21 cellular contexts compared by ENCODE assay signal in genomic region chr1:22203335-22203734, GRCh38.
DNase-seq lines count a peak whose midpoint lies in the region; ATAC-seq, FAIRE-seq and TF ChIP-seq lines count a peak whose summit lies in the region.
"Had no signal": no experiment of that assay in that cellular context is flagged by ENCODE, and none has a peak within 500 bp of the region (broad histone marks: within the 10 kb centered on the region; RNA-seq: fewer than 3 reads in every experiment).

No MANE protein-coding gene starts in this region.

- FAIRE-seq in HepG2 (lab: Jason Lieb, UNC): no peak
- no peak for FAIRE-seq in GM12878 (lab: Jason Lieb, UNC)
- FAIRE-seq: GM12891, H54 had no signal

- RAD21 ChIA-PET in GM12878 (lab: Charles Lee; ENCODE audit: unreplicated experiment): no interaction called here

- no peak for ATAC-seq in HepG2
- ATAC-seq in right lobe of liver: no peak
- ATAC-seq in GM12878: no peak

- no peak overlapping the region for H3K4me2 ChIP-seq in HepG2 (ENCODE audit: low read depth, low read length)
- H3K4me2 ChIP-seq in GM12878 (ENCODE audit: control insufficient read depth, insufficient read depth): no peak overlapping the region
- H3K4me2 ChIP-seq in neural progenitor cell: no peak overlapping the region

- SMC1A ChIA-PET in GM12878 (lab: Charles Lee; ENCODE audit: uncharacterized antibody, unreplicated experiment): no interaction called here

- H3F3A ChIP-seq in neural progenitor cell (ENCODE audit: low read depth): peaks cover 3% of the 10 kb centered on the region

- H2AFZ ChIP-seq in HepG2 (ENCODE audit: low read length): no peak overlapping the region
- no peak overlapping the region for H2AFZ ChIP-seq in GM12878 (ENCODE audit: control insufficient read depth, low read depth, low read length)
- no peak overlapping the region for H2AFZ ChIP-seq in neural progenitor cell (replicated peaks)
- H2AFZ ChIP-seq: GM23248 had no signal

- H3K27me3 Mint-ChIP-seq in neural progenitor cell (ENCODE audit: insufficient read depth, low read depth): peaks cover 36% of the 10 kb centered on the region

- TF ChIP-seq EP300 in HepG2 (IDR thresholded peaks at IDR 0.05; ENCODE audit: low read depth in 2 of 2, low read length in 2 of 2) (no peak), HepG2 (CRISPR knock-in tag; IDR thresholded peaks at IDR 0.05; ENCODE audit: borderline replicate concordance) (no peak), GM12878 (IDR thresholded peaks at IDR 0.05; ENCODE audit: borderline replicate concordance in 1 of 2, control insufficient read depth in 1 of 2, low read depth in 2 of 2, low read length in 2 of 2) (no peak)

- no peak for DNase-seq in HepG2 (ENCODE audit: low spot score)
- DNase-seq in right lobe of liver: no peak
- no peak for DNase-seq in GM12878 (ENCODE audit: low read depth, low spot score)
- no peak for DNase-seq in neural progenitor cell (ENCODE audit: low spot score)
- DNase-seq in dorsolateral prefrontal cortex: no peak
- DNase-seq in COLO829 (ENCODE audit: low spot score): no peak
- DNase-seq in AG08395 (ENCODE audit: low spot score): no peak
- DNase-seq: BE2C; C1 segment of cervical spinal cord; CD4-positive, CD25-positive, alpha-beta regulatory T cell; DMS53; DND-41; EL; GM23248; HCEC 1CT; HFFc6; IMR-90; KG1 had no signal

- in situ Hi-C loops in HepG2 (cut with HindIII; ENCODE audit: extremely low pct_ligation_motif_present, low pct_unique_long_range_greater_than_20kb): no loop called here
- in situ Hi-C loops in GM12878 (cut with MboI): no loop called here

- H3K4me1 ChIP-seq in HepG2 (ENCODE audit: insufficient read depth, low read length) (no peaks in the 10 kb centered on the region), right lobe of liver (no peaks in the 10 kb centered on the region), GM12878 (ENCODE audit: control insufficient read depth, insufficient read depth, low read length) (no peaks in the 10 kb centered on the region), neural progenitor cell (peaks cover 10% of the 10 kb centered on the region)
- H3K4me1 ChIP-seq: BE2C had no signal

- H3K36me3 ChIP-seq in HepG2 (replicated peaks in 1 of 2; ENCODE audit: control insufficient read depth in 1 of 2, insufficient read depth in 2 of 2, low read length in 2 of 2) (no peaks in the 10 kb centered on the region), right lobe of liver (no peaks in the 10 kb centered on the region), GM12878 (ENCODE audit: control insufficient read depth in 2 of 2, insufficient read depth in 2 of 2, low read length in 1 of 2) (no peaks in the 10 kb centered on the region), neural progenitor cell (no peaks in the 10 kb centered on the region)
- H3K36me3 ChIP-seq: BE2C had no signal

- peaks cover 21% of the 10 kb centered on the region for H3K9me3 Mint-ChIP-seq in neural progenitor cell
- H3K9me3 Mint-ChIP-seq: HFFc6 had no signal

- TF ChIP-seq RAD21 in HepG2 (CRISPR knock-in tag; IDR thresholded peaks at IDR 0.05) (no peak), GM12878 (IDR thresholded peaks at IDR 0.05; ENCODE audit: insufficient read depth, low read depth, low read length) (no peak)

- peaks cover 29% of the 10 kb centered on the region for H3K4me1 Mint-ChIP-seq in neural progenitor cell
- H3K4me1 Mint-ChIP-seq: CD4-positive, CD25-positive, alpha-beta regulatory T cell had no signal

- no peak overlapping the region for H3K4me3 ChIP-seq in HepG2 (replicated peaks in 1 of 3; ENCODE audit: insufficient read depth in 1 of 3, low read depth in 2 of 3, low read length in 3 of 3)
- no peak overlapping the region for H3K4me3 ChIP-seq in right lobe of liver
- no peak overlapping the region for H3K4me3 ChIP-seq in GM12878
- no peak overlapping the region for H3K4me3 ChIP-seq in neural progenitor cell
- no peak overlapping the region for H3K4me3 ChIP-seq in dorsolateral prefrontal cortex
- H3K4me3 ChIP-seq: GM23248 had no signal

- H3K9me3 ChIP-seq in HepG2 (ENCODE audit: low read length) (no peaks in the 10 kb centered on the region), right lobe of liver (no peaks in the 10 kb centered on the region), GM12878 (replicated peaks; ENCODE audit: control insufficient read depth, insufficient read depth, low read length) (no peaks in the 10 kb centered on the region), neural progenitor cell (ENCODE audit: low read depth) (no peaks in the 10 kb centered on the region)
- H3K9me3 ChIP-seq: BE2C had no signal

- H3K27me3 ChIP-seq in HepG2 (ENCODE audit: control insufficient read depth in 1 of 2, insufficient read depth in 2 of 2, low read length in 2 of 2): peaks cover 8 to 37% of the 10 kb centered on the region in 2 experiments; a peak in 3 of 5 replicates
- H3K27me3 ChIP-seq in right lobe of liver: peaks cover 0 to 15% of the 10 kb centered on the region in 2 donors
- peaks cover 0 to 5% of the 10 kb centered on the region in 2 experiments; a peak in 3 of 4 replicates for H3K27me3 ChIP-seq in GM12878 (replicated peaks in 1 of 2; ENCODE audit: control insufficient read depth in 2 of 2, insufficient read depth in 2 of 2, low read length in 1 of 2)
- H3K27me3 ChIP-seq in neural progenitor cell: peaks cover 100% of the 10 kb centered on the region
- H3K27me3 ChIP-seq in dorsolateral prefrontal cortex: peaks cover 0 to 31% (median 13%) of the 10 kb centered on the region in 45 donors
- H3K27me3 ChIP-seq: BE2C had no signal

- no peak overlapping the region for H3K9ac ChIP-seq in HepG2 (ENCODE audit: insufficient read depth, low read depth, low read length)
- H3K9ac ChIP-seq in GM12878 (ENCODE audit: control insufficient read depth, insufficient read depth, low read length): no peak overlapping the region
- no peak overlapping the region for H3K9ac ChIP-seq in neural progenitor cell
- H3K9ac ChIP-seq: GM23248 had no signal

- H3K79me2 ChIP-seq in HepG2 (ENCODE audit: insufficient read depth, low read length) (no peaks in the 10 kb centered on the region), GM12878 (ENCODE audit: control insufficient read depth, insufficient read depth, low read length) (no peaks in the 10 kb centered on the region), neural progenitor cell (ENCODE audit: low read depth) (no peaks in the 10 kb centered on the region)

- no peak overlapping the region for H3K27ac Mint-ChIP-seq in neural progenitor cell
- H3K27ac Mint-ChIP-seq: CD4-positive, CD25-positive, alpha-beta regulatory T cell; HFFc6 had no signal

- WGBS in HepG2 (ENCODE audit: low lambda C conversion rate): 0% methylated on average over 1 of the region's 1 CpG
- 64% methylated on average over 1 of the region's 1 CpG for WGBS in right lobe of liver (ENCODE audit: insufficient coverage, low coverage, low lambda C conversion rate, missing lambda C conversion rate)
- 0% methylated on average over 1 of the region's 1 CpG for WGBS in GM12878 (ENCODE audit: insufficient coverage, insufficient replicate concordance, low lambda C conversion rate, missing lambda C conversion rate)

- BruUV-seq in HepG2 (replicated peaks; lab: Mats Ljungman, UMichigan) (no TSS peak), GM12878 (replicated peaks; lab: Mats Ljungman, UMichigan) (no TSS peak)

- POLR2A ChIA-PET in HepG2 (lab: Yijun Ruan, JAX) (no interaction called here), GM12878 (lab: Charles Lee) (interaction anchor here (0.5 kb wide), 1 partner anchor 21 kb away, joined by 5 read pairs; no protein-coding TSS in a partner anchor)

- H3K4me3 Mint-ChIP-seq in neural progenitor cell: peak overlapping the region; percentile 5
- H3K4me3 Mint-ChIP-seq: CD4-positive, CD25-positive, alpha-beta regulatory T cell; HFFc6 had no signal

- H4K20me1 ChIP-seq in HepG2 (ENCODE audit: insufficient read depth, low read length) (no peaks in the 10 kb centered on the region), GM12878 (ENCODE audit: control insufficient read depth, insufficient read depth) (no peaks in the 10 kb centered on the region), neural progenitor cell (ENCODE audit: low read depth) (peaks cover 50% of the 10 kb centered on the region)

- H3K27ac ChIP-seq in HepG2 (ENCODE audit: extremely low read length, insufficient read depth, low read length): no peak overlapping the region
- no peak overlapping the region for H3K27ac ChIP-seq in right lobe of liver
- H3K27ac ChIP-seq in GM12878 (ENCODE audit: control insufficient read depth, insufficient read depth): no peak overlapping the region
- H3K27ac ChIP-seq in neural progenitor cell: no peak overlapping the region
- H3K27ac ChIP-seq in dorsolateral prefrontal cortex: no peak overlapping the region
- H3K27ac ChIP-seq: GM23248, HL-60 had no signal

- TF ChIP-seq POLR2A in HepG2 (IDR thresholded peaks at IDR 0.05; ENCODE audit: insufficient read depth in 1 of 2, low read depth in 2 of 2, low read length in 2 of 2) (no peak), right lobe of liver (IDR thresholded peaks at IDR 0.05) (no peak), GM12878 (IDR thresholded peaks at IDR 0.05; ENCODE audit: low read depth, low read length) (no peak)

- TF ChIP-seq CTCF in HepG2 (CRISPR knock-in tag; IDR thresholded peaks at IDR 0.05) (no peak), right lobe of liver (IDR thresholded peaks at IDR 0.05) (no peak), GM12878 (IDR thresholded peaks at IDR 0.05 in 2 of 3, conservative IDR thresholded peaks at IDR 0.05 in 1 of 3; ENCODE audit: control insufficient read depth in 2 of 3, extremely low read depth in 1 of 3, insufficient read depth in 1 of 3, low read depth in 3 of 3, low read length in 3 of 3) (no peak), neural progenitor cell (IDR thresholded peaks at IDR 0.05) (no peak), dorsolateral prefrontal cortex (IDR thresholded peaks at IDR 0.05 in 54 of 56, conservative IDR thresholded peaks at IDR 0.05 in 2 of 56; ENCODE audit: low read depth in 1 of 56, partially characterized antibody in 56 of 56) (no peak)

- CTCF ChIA-PET in HepG2 (lab: Yijun Ruan, JAX; ENCODE audit: low intra/inter-chr PET ratio, low total read pairs): no interaction called here
- CTCF ChIA-PET in GM12878 (lab: Yijun Ruan, JAX): interaction anchor here (0.9 kb wide), 1 partner anchor 70 kb away, joined by 3 read pairs; no protein-coding TSS in a partner anchor

- intact Hi-C loops in HepG2 (cut with micrococcal nuclease; ENCODE audit: unreplicated experiment): no loop called here
- intact Hi-C loops in right lobe of liver (cut with DNase I): no loop called here
- intact Hi-C loops in GM12878 (cut with micrococcal nuclease; ENCODE audit: unreplicated experiment): no loop called here
- intact Hi-C loops in dorsolateral prefrontal cortex (cut with DNase I): no loop called here

- H3K36me3 Mint-ChIP-seq in neural progenitor cell: peaks cover 5% of the 10 kb centered on the region
- H3K36me3 Mint-ChIP-seq: CD4-positive, CD25-positive, alpha-beta regulatory T cell had no signal

TF ChIP-seq in HepG2, 621 proteins besides CTCF, POLR2A, EP300 and RAD21:
- TF ChIP-seq ZEB1 (IDR thresholded peaks at IDR 0.05; ENCODE audit: insufficient replicate concordance, low read depth) (no peak), ZNF143 (CRISPR knock-in tag; IDR thresholded peaks at IDR 0.05) (peak; percentile 59; the same call in 1 of the 2 replicates)
TF ChIP-seq in HepG2: peak in this region for 1.

TF ChIP-seq in GM12878, 131 proteins besides CTCF, POLR2A, EP300 and RAD21 (continues in another document):
- TF ChIP-seq HDAC2 (IDR thresholded peaks at IDR 0.05) (no peak), SMARCA5 (IDR thresholded peaks at IDR 0.05) (no peak), SP1 (IDR thresholded peaks at IDR 0.05; ENCODE audit: low read depth, low read length) (no peak), SIX5 (IDR thresholded peaks at IDR 0.05; ENCODE audit: low read depth, low read length, severe bottlenecking) (peak; percentile 29)

Comparison
In these comparisons a context has a peak if more than half of its experiments do, and no peak if none do; other contexts are left out.
1. Of the 75 proteins assayed by ChIP-seq in both HepG2 and GM12878: peak only in HepG2: none; only in GM12878: YY1; in both: none; in neither: 74.